13 cellular contexts compared by ENCODE assay signal in genomic region chr3:160616721-160617120, GRCh38. TPM values are rescaled to one million over a fixed set of nuclear protein-coding genes. Genes with fewer than 3 reads are reported as not detected.
DNase-seq lines count a peak whose midpoint lies in the region; ATAC-seq and TF ChIP-seq lines count a peak whose summit lies in the region.
"Had no signal": no experiment of that assay in that cellular context is flagged by ENCODE, and none has a peak within 500 bp of the region (broad histone marks: within the 10 kb centered on the region; RNA-seq: fewer than 3 reads in every experiment).

No MANE protein-coding gene starts in this region.

- BruUV-seq in mammary epithelial cell (replicated peaks; lab: Mats Ljungman, UMichigan), result no TSS peak

- CTCF ChIA-PET in mammary epithelial cell (lab: Charles Lee; ENCODE audit: low non-redundant PET), result no interaction called here

- TF ChIP-seq POLR2A in thyroid gland (IDR thresholded peaks at IDR 0.05), result peak in 1 of 2 donors; percentile 48

- WGBS in mammary epithelial cell (ENCODE audit: low coverage, missing lambda C conversion rate), result 45% methylated on average over 2 of the region's 2 CpGs
- WGBS in thyroid gland, 2 donors, result 31 to 43% methylated on average over 2 of the region's 2 CpGs

- peak overlapping the region; percentile 62 for H2AFZ ChIP-seq in mammary epithelial cell (ENCODE audit: low read depth, low read length)

- H3K4me1 ChIP-seq in mammary epithelial cell (ENCODE audit: insufficient read depth, low read length) (peaks cover 36% of the 10 kb centered on the region), thyroid gland (peaks cover 19 to 36% of the 10 kb centered on the region in 2 donors)

- H3K79me2 ChIP-seq in mammary epithelial cell (ENCODE audit: insufficient read depth, low read length), result no peaks in the 10 kb centered on the region

- peaks cover 24% of the 10 kb centered on the region for H3K27me3 Mint-ChIP-seq in activated naive CD8-positive, alpha-beta T cell treated with anti-CD3 and anti-CD28 coated beads, Interleukin-2, amount 50 U/mL, for 24 hours

- no peak for ATAC-seq in activated naive CD8-positive, alpha-beta T cell treated with anti-CD3 and anti-CD28 coated beads, Interleukin-2, amount 50 U/mL, for 24 hours
- no peak for ATAC-seq in HG03045 (IDR thresholded peaks at IDR 0.05; ENCODE audit: unreplicated experiment)

- H3K9me3 ChIP-seq in mammary epithelial cell (replicated peaks; ENCODE audit: insufficient read depth, low read length) (no peaks in the 10 kb centered on the region), thyroid gland (no peaks in the 10 kb centered on the region)

- H3K36me3 ChIP-seq in mammary epithelial cell (ENCODE audit: insufficient read depth, low read length), result no peaks in the 10 kb centered on the region
- no peaks in the 10 kb centered on the region for H3K36me3 ChIP-seq in thyroid gland

- no peaks in the 10 kb centered on the region for H3K36me3 Mint-ChIP-seq in activated naive CD8-positive, alpha-beta T cell treated with anti-CD3 and anti-CD28 coated beads, Interleukin-2, amount 50 U/mL, for 24 hours (ENCODE audit: low read depth)
- H3K36me3 Mint-ChIP-seq: natural killer cell treated with Interleukin-12 subunit alpha and Interleukin-12 subunit beta and Interleukin-15 and Interleukin-18, amount 100 ng/mL, for 72 hours had no signal

- DNase-seq in HPDE6-E6E7 (ENCODE audit: extremely low spot score), result peak; percentile 26
- DNase-seq in mammary epithelial cell, result peak; percentile 64
- peak; percentile 41 for DNase-seq in iris pigment epithelial cell (ENCODE audit: low read depth)
- peak; percentile 59 to 68 for DNase-seq in thyroid gland
- DNase-seq in OCI-M1 (lab: John Stamatoyannopoulos, UW), result no peak
- DNase-seq in activated naive CD8-positive, alpha-beta T cell treated with anti-CD3 and anti-CD28 coated beads, Interleukin-2, amount 50 U/mL, for 24 hours, result no peak
- DNase-seq: activated CD4-positive, alpha-beta memory T cell treated with anti-CD3 and anti-CD28 coated beads, Interleukin-2, amount 10 ng/mL, durations not matched to agents 7 days and 5 days; activated naive CD4-positive, alpha-beta T cell treated with anti-CD3 and anti-CD28 coated beads for 36 hours; effector CD4-positive, alpha-beta T cell; T1000 had no signal

- dilution Hi-C loops in mammary epithelial cell (cut with HindIII; ENCODE audit: low sequenced_read_pairs), result no loop called here

- no peak overlapping the region for H3K9ac ChIP-seq in mammary epithelial cell (ENCODE audit: insufficient read depth, low read length)
- H3K9ac ChIP-seq: KMS-11 had no signal

- TF ChIP-seq CTCF in mammary epithelial cell (conservative IDR thresholded peaks at IDR 0.05 in 1 of 2, IDR thresholded peaks at IDR 0.05 in 1 of 2; ENCODE audit: extremely low read depth in 1 of 2, insufficient read depth in 1 of 2, low read depth in 1 of 2, low read length in 2 of 2), result no peak
- no peak for TF ChIP-seq CTCF in thyroid gland (IDR thresholded peaks at IDR 0.05)

- H3K27ac ChIP-seq in mammary epithelial cell (ENCODE audit: insufficient read depth, low read depth, low read length) (no peak overlapping the region), thyroid gland (peak overlapping the region; percentile 14 to 80 (median 66))
- H3K27ac ChIP-seq: KMS-11 had no signal

- no peak overlapping the region for H3K4me3 ChIP-seq in mammary epithelial cell (replicated peaks in 1 of 3; ENCODE audit: insufficient read depth in 1 of 3, low read depth in 2 of 3, low read length in 3 of 3)
- no peak overlapping the region for H3K4me3 ChIP-seq in thyroid gland (replicated peaks in 1 of 3)

- no peak overlapping the region for H3K27ac Mint-ChIP-seq in activated naive CD8-positive, alpha-beta T cell treated with anti-CD3 and anti-CD28 coated beads, Interleukin-2, amount 50 U/mL, for 24 hours
- H3K27ac Mint-ChIP-seq: activated CD4-positive, alpha-beta memory T cell treated with anti-CD3 and anti-CD28 coated beads, Interleukin-2, amount 10 ng/mL, durations not matched to agents 7 days and 5 days; activated naive CD4-positive, alpha-beta T cell treated with anti-CD3 and anti-CD28 coated beads for 36 hours; natural killer cell treated with Interleukin-12 subunit alpha and Interleukin-12 subunit beta and Interleukin-15 and Interleukin-18, amount 100 ng/mL, for 72 hours had no signal

- no peaks in the 10 kb centered on the region for H3K4me1 Mint-ChIP-seq in activated naive CD8-positive, alpha-beta T cell treated with anti-CD3 and anti-CD28 coated beads, Interleukin-2, amount 50 U/mL, for 24 hours
- H3K4me1 Mint-ChIP-seq: activated CD4-positive, alpha-beta memory T cell treated with anti-CD3 and anti-CD28 coated beads, Interleukin-2, amount 10 ng/mL, durations not matched to agents 7 days and 5 days had no signal

- peak overlapping the region; percentile 24 for H3K4me2 ChIP-seq in mammary epithelial cell (ENCODE audit: insufficient read depth, low read depth, low read length)
- H3K4me2 ChIP-seq: KMS-11 had no signal

- no peaks in the 10 kb centered on the region for H4K20me1 ChIP-seq in mammary epithelial cell (ENCODE audit: insufficient read depth, low read length)

- no peaks in the 10 kb centered on the region for H3K9me3 Mint-ChIP-seq in activated naive CD8-positive, alpha-beta T cell treated with anti-CD3 and anti-CD28 coated beads, Interleukin-2, amount 50 U/mL, for 24 hours
- H3K9me3 Mint-ChIP-seq: activated CD4-positive, alpha-beta memory T cell treated with anti-CD3 and anti-CD28 coated beads, Interleukin-2, amount 10 ng/mL, durations not matched to agents 7 days and 5 days; activated naive CD4-positive, alpha-beta T cell treated with anti-CD3 and anti-CD28 coated beads for 36 hours; natural killer cell treated with Interleukin-12 subunit alpha and Interleukin-12 subunit beta and Interleukin-15 and Interleukin-18, amount 100 ng/mL, for 72 hours had no signal

- no peak overlapping the region for H3K4me3 Mint-ChIP-seq in activated naive CD8-positive, alpha-beta T cell treated with anti-CD3 and anti-CD28 coated beads, Interleukin-2, amount 50 U/mL, for 24 hours
- H3K4me3 Mint-ChIP-seq: activated CD4-positive, alpha-beta memory T cell treated with anti-CD3 and anti-CD28 coated beads, Interleukin-2, amount 10 ng/mL, durations not matched to agents 7 days and 5 days; activated naive CD4-positive, alpha-beta T cell treated with anti-CD3 and anti-CD28 coated beads for 36 hours; natural killer cell treated with Interleukin-12 subunit alpha and Interleukin-12 subunit beta and Interleukin-15 and Interleukin-18, amount 100 ng/mL, for 72 hours had no signal

- in situ Hi-C loops in mammary epithelial cell (cut with MboI; ENCODE audit: low sequenced_read_pairs in 2 of 2), result no loop called here

- H3K27me3 ChIP-seq in mammary epithelial cell (ENCODE audit: insufficient read depth, low read length) (no peaks in the 10 kb centered on the region), thyroid gland (no peaks in the 10 kb centered on the region)

- intact Hi-C loops in mammary epithelial cell (cut with micrococcal nuclease) (no loop called here), thyroid gland (cut with DNase I) (no loop called here)

RNA-seq across cellular contexts. Expression of gene KPNA4, which starts 51.4 kb away (rescaled TPM):
- 100 to 1,000 TPM in 1 of 2 donors, 10 to 100 TPM in 1; 54.0 to 104 TPM for total RNA-seq in mammary epithelial cell
- 22.2 TPM for polyA plus RNA-seq in mammary epithelial cell
- polyA minus RNA-seq in mammary epithelial cell, result 40.3 TPM
- 10 to 100 TPM; 24.7 to 31.2 (median 30.4) TPM for total RNA-seq in thyroid gland

Comparison
In these comparisons a context has a peak if more than half of its experiments do, and no peak if none do; other contexts are left out.
1. DNase-seq: peak in HPDE6-E6E7 (single experiment), mammary epithelial cell (single experiment), iris pigment epithelial cell (single experiment) and thyroid gland (2 of 2); none in OCI-M1 (single experiment) and activated naive CD8-positive, alpha-beta T cell treated with anti-CD3 and anti-CD28 coated beads, Interleukin-2, amount 50 U/mL, for 24 hours (single experiment).